14 cellular contexts compared by ENCODE assay signal in the genomic region with DNA sequence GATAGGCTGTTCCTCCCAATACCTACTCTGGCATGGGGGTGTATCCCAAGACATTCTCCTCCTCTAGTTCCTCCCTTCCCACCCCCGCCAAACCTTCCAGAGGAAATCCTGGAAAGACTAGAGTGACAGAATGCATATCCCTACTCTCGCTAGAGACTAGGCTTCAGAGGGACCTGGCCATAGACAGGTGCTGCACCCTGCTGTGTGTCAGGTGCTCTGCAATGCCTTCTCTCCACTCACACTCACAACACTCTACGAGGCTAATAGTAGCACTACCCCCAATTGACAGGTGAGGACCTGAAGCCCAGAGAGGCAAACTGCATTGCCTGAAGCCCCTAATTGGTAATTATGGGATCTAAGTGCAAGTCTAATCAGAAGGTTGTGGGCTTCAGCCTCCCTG. TPM values are rescaled to one million over a fixed set of nuclear protein-coding genes. Genes with fewer than 3 reads are reported as not detected.
DNase-seq lines count a peak whose midpoint lies in the region; ATAC-seq and TF ChIP-seq lines count a peak whose summit lies in the region.
"Had no signal": no experiment of that assay in that cellular context is flagged by ENCODE, and none has a peak within 500 bp of the region (broad histone marks: within the 10 kb centered on the region; RNA-seq: fewer than 3 reads in every experiment).

No MANE protein-coding gene starts in this region.

- CTCF ChIA-PET in activated naive CD4-positive, alpha-beta T cell treated with anti-CD3 and anti-CD28 coated beads for 36 hours (lab: Charles Lee) = no interaction called here

- H3K9me3 Mint-ChIP-seq in activated naive CD4-positive, alpha-beta T cell treated with anti-CD3 and anti-CD28 coated beads for 36 hours = peaks cover under 1% of the 10 kb centered on the region

- no peaks in the 10 kb centered on the region for H3K36me3 ChIP-seq in heart left ventricle

- peaks cover 0 to 8% (median under 1%) of the 10 kb centered on the region in 12 donors for H3K9me3 ChIP-seq in heart left ventricle
- H3K9me3 ChIP-seq: testis had no signal

- H3K27me3 ChIP-seq in heart left ventricle = no peaks in the 10 kb centered on the region
- H3K27me3 ChIP-seq in foreskin keratinocyte = peaks cover 2% of the 10 kb centered on the region
- H3K27me3 ChIP-seq: testis had no signal

- no peak overlapping the region for H3K4me3 Mint-ChIP-seq in activated naive CD4-positive, alpha-beta T cell treated with anti-CD3 and anti-CD28 coated beads for 36 hours
- H3K4me3 Mint-ChIP-seq: activated CD8-positive, alpha-beta T cell treated with anti-CD3 and anti-CD28 coated beads, Interleukin-2, amount 10 ng/mL, durations not matched to agents 7 days and 5 days; activated naive CD8-positive, alpha-beta T cell; memory B cell had no signal

- no peak for TF ChIP-seq POLR2A in heart left ventricle (IDR thresholded peaks at IDR 0.05)

- H3K4me1 Mint-ChIP-seq in activated naive CD4-positive, alpha-beta T cell treated with anti-CD3 and anti-CD28 coated beads for 36 hours (ENCODE audit: low read depth) = no peaks in the 10 kb centered on the region
- H3K4me1 Mint-ChIP-seq: memory B cell had no signal

- ATAC-seq in heart left ventricle (peak in 2 of 4 donors; percentile 49 to 59), Right ventricle myocardium superior (ENCODE audit: poor library complexity) (no peak), foreskin keratinocyte (peak; percentile 57), HG03139 (IDR thresholded peaks at IDR 0.05; ENCODE audit: unreplicated experiment) (no peak), GM19463 (IDR thresholded peaks at IDR 0.05; ENCODE audit: unreplicated experiment) (no peak)
- ATAC-seq: activated CD8-positive, alpha-beta T cell treated with anti-CD3 and anti-CD28 coated beads, Interleukin-2, amount 10 ng/mL, durations not matched to agents 7 days and 5 days had no signal

- no peak overlapping the region for H3K27ac Mint-ChIP-seq in activated naive CD4-positive, alpha-beta T cell treated with anti-CD3 and anti-CD28 coated beads for 36 hours
- H3K27ac Mint-ChIP-seq: activated CD8-positive, alpha-beta T cell treated with anti-CD3 and anti-CD28 coated beads, Interleukin-2, amount 10 ng/mL, durations not matched to agents 7 days and 5 days; activated naive CD8-positive, alpha-beta T cell; memory B cell had no signal

- intact Hi-C loops in heart left ventricle (cut with DNase I) = loop anchor here in 4 of 10 donors (5.0 to 10.0 kb wide), 2 partner anchors 83 to 85 kb away; no protein-coding TSS in a partner anchor
- intact Hi-C loops in Right ventricle myocardium superior (cut with DNase I) = loop anchor here (10.0 kb wide), 1 partner anchor 85 kb away; no protein-coding TSS in a partner anchor
- intact Hi-C loops in activated naive CD4-positive, alpha-beta T cell treated with anti-CD3 and anti-CD28 coated beads for 36 hours (cut with micrococcal nuclease) = no loop called here

- no peak for DNase-seq in heart left ventricle
- no peak for DNase-seq in Right ventricle myocardium superior
- DNase-seq in NCI-H82 treated with DMSO at 0.1 percent for 48 hours (lab: John Stamatoyannopoulos, UW; ENCODE audit: unreplicated experiment) = peak; percentile 56
- peak in 1 of 2 donors; percentile 22 for DNase-seq in foreskin keratinocyte
- no peak for DNase-seq in activated naive CD4-positive, alpha-beta T cell treated with anti-CD3 and anti-CD28 coated beads for 36 hours
- no peak for DNase-seq in nucleus accumbens (lab: John Stamatoyannopoulos, UW)
- DNase-seq: H7, testis had no signal

- H3K27ac ChIP-seq in heart left ventricle (no peak overlapping the region), foreskin keratinocyte (no peak overlapping the region)
- H3K27ac ChIP-seq: testis had no signal

- no peaks in the 10 kb centered on the region for H3K27me3 Mint-ChIP-seq in activated naive CD4-positive, alpha-beta T cell treated with anti-CD3 and anti-CD28 coated beads for 36 hours (ENCODE audit: low read depth)
- H3K27me3 Mint-ChIP-seq: activated naive CD8-positive, alpha-beta T cell; memory B cell had no signal

- TF ChIP-seq CTCF in heart left ventricle (IDR thresholded peaks at IDR 0.05) = peak in 8 of 12 donors; percentile 9 to 36 (median 22)
- peak; percentile 58 for TF ChIP-seq CTCF in foreskin keratinocyte (conservative IDR thresholded peaks at IDR 0.05)

- H3K4me3 ChIP-seq in heart left ventricle = no peak overlapping the region
- H3K4me3 ChIP-seq: testis had no signal

- 35 to 48% (median 38%) methylated on average over 3 of the region's 3 CpGs for WGBS in heart left ventricle, 4 donors

- H3K4me1 ChIP-seq in heart left ventricle (no peaks in the 10 kb centered on the region), foreskin keratinocyte (no peaks in the 10 kb centered on the region)
- H3K4me1 ChIP-seq: testis had no signal

- no peaks in the 10 kb centered on the region for H3K36me3 Mint-ChIP-seq in activated naive CD4-positive, alpha-beta T cell treated with anti-CD3 and anti-CD28 coated beads for 36 hours (ENCODE audit: low read depth)
- H3K36me3 Mint-ChIP-seq: activated naive CD8-positive, alpha-beta T cell had no signal

RNA-seq across cellular contexts. Expression of gene LMO1, which starts 46.2 kb away (rescaled TPM):
- total RNA-seq in heart left ventricle (1 to 10 TPM in 6 of 9 donors, under 1 TPM in 2, not detected in 1; 0.75 to 4.1 (median 2.4) TPM), Right ventricle myocardium superior (2.3 TPM), foreskin keratinocyte (not detected in 2 replicates)
- polyA plus RNA-seq in heart left ventricle (1 to 10 TPM in 1 of 2 donors, under 1 TPM in 1; 0.42 to 2.2 TPM), foreskin keratinocyte (not detected in 2 replicates)
- not detected for total RNA-seq in activated naive CD4-positive, alpha-beta T cell treated with anti-CD3 and anti-CD28 coated beads for 36 hours
- total RNA-seq: activated CD8-positive, alpha-beta T cell treated with anti-CD3 and anti-CD28 coated beads, Interleukin-2, amount 10 ng/mL, durations not matched to agents 7 days and 5 days; fibroblast of villous mesenchyme had no signal
